Comparison of ENCODE assay signal across 10 cellular contexts in genomic region chr12:25583545-25583944, GRCh38. TPM values are rescaled to one million over a fixed set of nuclear protein-coding genes. Genes with fewer than 3 reads are reported as not detected.
DNase-seq lines count a peak whose midpoint lies in the region; ATAC-seq, FAIRE-seq and TF ChIP-seq lines count a peak whose summit lies in the region.
"Had no signal": no experiment of that assay in that cellular context is flagged by ENCODE, and none has a peak within 500 bp of the region (broad histone marks: within the 10 kb centered on the region; RNA-seq: fewer than 3 reads in every experiment).

No MANE protein-coding gene starts in this region.

- no peak for ATAC-seq in HG03045 (IDR thresholded peaks at IDR 0.05; ENCODE audit: unreplicated experiment)

- POLR2A ChIA-PET in SK-N-SH (lab: Yijun Ruan, JAX) = no interaction called here

- TF ChIP-seq EP300 in SK-N-SH (IDR thresholded peaks at IDR 0.05; ENCODE audit: borderline replicate concordance in 1 of 2, low read depth in 1 of 2, low read length in 1 of 2) = peak in 1 of 2 experiments; percentile 52; a peak in 1 of 4 replicates
- no peak for TF ChIP-seq EP300 in ovary (IDR thresholded peaks at IDR 0.05)

- FAIRE-seq in RCC 7860 (lab: Jason Lieb, UNC) = no peak

- TF ChIP-seq POLR2A in ovary (IDR thresholded peaks at IDR 0.05) = no peak

- H4K20me1 ChIP-seq in SK-N-SH (ENCODE audit: insufficient read depth) = no peaks in the 10 kb centered on the region

- H3K4me1 ChIP-seq in SK-N-SH (ENCODE audit: control insufficient read depth in 1 of 2, insufficient read depth in 2 of 2, low read depth in 1 of 2, low read length in 1 of 2) = peaks cover 0 to 25% of the 10 kb centered on the region in 2 experiments; a peak in 3 of 4 replicates
- no peaks in the 10 kb centered on the region for H3K4me1 ChIP-seq in ovary (ENCODE audit: insufficient read depth)

- no peak overlapping the region for H3K4me3 ChIP-seq in SK-N-SH (ENCODE audit: low read depth in 2 of 2, low read length in 1 of 2)
- no peak overlapping the region for H3K4me3 ChIP-seq in ovary

- no peaks in the 10 kb centered on the region for H3K79me2 ChIP-seq in SK-N-SH (ENCODE audit: insufficient read depth)

- intact Hi-C loops in ovary (cut with DNase I) = no loop called here

- WGBS in SK-N-SH (ENCODE audit: low lambda C conversion rate) = 36% methylated on average over 3 of the region's 3 CpGs
- 16 to 22% (median 16%) methylated on average over 3 of the region's 3 CpGs for WGBS in ovary, 3 donors

- H3F3A ChIP-seq in SK-N-SH (replicated peaks; ENCODE audit: insufficient read depth) = no peaks in the 10 kb centered on the region

- H3K9me2 ChIP-seq in SK-N-SH = no peaks in the 10 kb centered on the region

- no peak overlapping the region for H3K4me2 ChIP-seq in SK-N-SH

- CTCF ChIA-PET in SK-N-SH (lab: Yijun Ruan, JAX) = interaction anchor here (0.8 to 2.3 kb wide), 5 partner anchors 9 to 1608 kb away, joined by 3 to 9 read pairs (median 3); partner anchors contain the start of gene RASSF8

- H3K9ac ChIP-seq in SK-N-SH = no peak overlapping the region

- no peak overlapping the region for H2AFZ ChIP-seq in SK-N-SH (ENCODE audit: low read depth)

- H3K9me3 ChIP-seq in SK-N-SH (no peaks in the 10 kb centered on the region), ovary (no peaks in the 10 kb centered on the region)

- DNase-seq in HuH-7 (ENCODE audit: low spot score) = peak; percentile 17
- peak; percentile 61 for DNase-seq in SK-N-SH
- peak; percentile 18 for DNase-seq in fibroblast of the conjunctiva (ENCODE audit: low read depth)
- peak in 4 of 5 donors; percentile 14 to 49 (median 40) for DNase-seq in ovary
- no peak for DNase-seq in RCC 7860 (ENCODE audit: low spot score)
- DNase-seq in SIG-M5 treated with dmso at 0.1 percent for 504 hours (lab: John Stamatoyannopoulos, UW; ENCODE audit: unreplicated experiment) = no peak
- DNase-seq: activated naive CD8-positive, alpha-beta T cell treated with anti-CD3 and anti-CD28 coated beads, Interleukin-2, amount 10 ng/mL, durations not matched to agents 7 days and 5 days; DMS79 treated with DMSO at 0.1 percent for 48 hours had no signal

- TF ChIP-seq CTCF in SK-N-SH (IDR thresholded peaks at IDR 0.05) (peak; percentile 30), ovary (IDR thresholded peaks at IDR 0.05) (peak in 1 of 3 donors; percentile 17)

- H3K27me3 ChIP-seq in SK-N-SH (ENCODE audit: insufficient read depth) (no peaks in the 10 kb centered on the region), ovary (no peaks in the 10 kb centered on the region)

- TF ChIP-seq RAD21 in SK-N-SH (IDR thresholded peaks at IDR 0.05; ENCODE audit: low read length) = peak; percentile 78

- no peaks in the 10 kb centered on the region for H3K36me3 ChIP-seq in SK-N-SH (replicated peaks in 1 of 2; ENCODE audit: control insufficient read depth in 1 of 2, insufficient read depth in 2 of 2, low read length in 1 of 2)
- H3K36me3 ChIP-seq in ovary = no peaks in the 10 kb centered on the region

- H3K27ac ChIP-seq in SK-N-SH (ENCODE audit: low read depth in 2 of 2, low read length in 1 of 2) (peak overlapping the region in 1 of 2 experiments; percentile 87; a peak in 2 of 4 replicates), ovary (no peak overlapping the region)

TF ChIP-seq in SK-N-SH, 30 proteins besides CTCF, POLR2A, EP300 and RAD21:
- TF ChIP-seq TCF12 (IDR thresholded peaks at IDR 0.05) = no peak
- TF ChIP-seq RCOR1 (IDR thresholded peaks at IDR 0.05; ENCODE audit: low read length) = peak; percentile 55; the same call in 1 of the 2 replicates
- no peak for TF ChIP-seq USF2 (IDR thresholded peaks at IDR 0.05; ENCODE audit: borderline replicate concordance, low read depth, low read length)
- TF ChIP-seq SMC3 (IDR thresholded peaks at IDR 0.05; ENCODE audit: low read depth, low read length) = peak; percentile 43; the same call in 1 of the 2 replicates
- no peak for TF ChIP-seq USF1 (IDR thresholded peaks at IDR 0.05; ENCODE audit: borderline replicate concordance, low read depth)
- peak; percentile 86 for TF ChIP-seq GATA2 (CRISPR knock-in tag; IDR thresholded peaks at IDR 0.05)
- peak; percentile 49 for TF ChIP-seq CHD2 (IDR thresholded peaks at IDR 0.05; ENCODE audit: low read length, partially characterized antibody)
- TF ChIP-seq NFIC (IDR thresholded peaks at IDR 0.05; ENCODE audit: borderline replicate concordance) = peak; percentile 73; the same call in 1 of the 2 replicates
- TF ChIP-seq GABPA (IDR thresholded peaks at IDR 0.05; ENCODE audit: low read depth) = no peak
TF ChIP-seq in SK-N-SH: peak in this region for 5.

RNA-seq across cellular contexts. Expression of gene LMNTD1, which starts 30.5 kb away (rescaled TPM):
- polyA plus RNA-seq in SK-N-SH (2012; rRNA removed) (0.20 and 0.32 TPM in 2 replicates), ovary (not detected)
- polyA plus RNA-seq in SK-N-SH (2012; cell fraction: cytosol; rRNA removed) = 0.67 and 0.68 TPM in 2 replicates
- 0.22 and 0.56 TPM in 2 replicates for polyA plus RNA-seq in SK-N-SH (2012; cell fraction: nucleus; rRNA removed)
- total RNA-seq in ovary = 10 to 100 TPM in 1 of 7 donors, under 1 TPM in 3, not detected in 3; 0.27 to 23.4 (median 0.46) TPM
- total RNA-seq: activated naive CD8-positive, alpha-beta T cell treated with anti-CD3 and anti-CD28 coated beads, Interleukin-2, amount 10 ng/mL, durations not matched to agents 7 days and 5 days; subcutaneous adipose tissue had no signal

Comparison
In these comparisons a context has a peak if more than half of its experiments do, and no peak if none do; other contexts are left out.
1. DNase-seq: peak in HuH-7 (single experiment), SK-N-SH (single experiment), fibroblast of the conjunctiva (single experiment) and ovary (4 of 5); none in RCC 7860 (single experiment) and SIG-M5 treated with dmso at 0.1 percent for 504 hours (single experiment).